ENCODE assay signal across 8 cellular contexts in genomic region chr14:75578786-75579781, GRCh38. TPM values are rescaled to one million over a fixed set of nuclear protein-coding genes. Genes with fewer than 3 reads are reported as not detected.
DNase-seq lines count a peak whose midpoint lies in the region; ATAC-seq and TF ChIP-seq lines count a peak whose summit lies in the region.

No MANE protein-coding gene starts in this region.

- H3K9ac ChIP-seq in GM23248: peak overlapping the region; percentile 41; the same call in 1 of the 2 replicates
- no peak overlapping the region for H3K9ac ChIP-seq in SK-N-SH

- ATAC-seq in GM18867 (IDR thresholded peaks at IDR 0.05; ENCODE audit: unreplicated experiment): no peak

- TF ChIP-seq RAD21 in SK-N-SH (IDR thresholded peaks at IDR 0.05; ENCODE audit: low read length): peak; percentile 14; the same call in 1 of the 2 replicates

- no peaks in the 10 kb centered on the region for H3K4me1 ChIP-seq in GM23248 (ENCODE audit: insufficient read depth)
- peaks cover 0 to 11% of the 10 kb centered on the region in 2 experiments; a peak in 1 of 4 replicates for H3K4me1 ChIP-seq in SK-N-SH (ENCODE audit: control insufficient read depth in 1 of 2, insufficient read depth in 2 of 2, low read depth in 1 of 2, low read length in 1 of 2)
- H3K4me1 ChIP-seq in neutrophil (ENCODE audit: control insufficient read depth in 1 of 2, insufficient read depth in 1 of 2, low read depth in 1 of 2, low read length in 1 of 2): peaks cover 18 to 24% of the 10 kb centered on the region in 2 experiments

- H3K36me3 ChIP-seq in GM23248 (ENCODE audit: low read depth) (no peaks in the 10 kb centered on the region), SK-N-SH (replicated peaks in 1 of 2; ENCODE audit: control insufficient read depth in 1 of 2, insufficient read depth in 2 of 2, low read length in 1 of 2) (no peaks in the 10 kb centered on the region), neutrophil (no peaks in the 10 kb centered on the region)

- H3K9me2 ChIP-seq in GM23248 (ENCODE audit: insufficient read depth) (no peaks in the 10 kb centered on the region), SK-N-SH (no peaks in the 10 kb centered on the region)

- WGBS in GM23248 (ENCODE audit: low coverage in 1 of 2, low lambda C conversion rate in 2 of 2, missing lambda C conversion rate in 2 of 2), 2 experiments: 54 to 55% methylated on average over 30 to 33 of the region's 33 CpGs
- 61% methylated on average over 23 of the region's 33 CpGs for WGBS in SK-N-SH (ENCODE audit: low lambda C conversion rate)

- no peaks in the 10 kb centered on the region for H4K20me1 ChIP-seq in GM23248 (ENCODE audit: insufficient read depth)
- H4K20me1 ChIP-seq in SK-N-SH (ENCODE audit: insufficient read depth): no peaks in the 10 kb centered on the region

- no peak overlapping the region for H3K27ac ChIP-seq in GM23248
- H3K27ac ChIP-seq in SK-N-SH (ENCODE audit: low read depth in 2 of 2, low read length in 1 of 2): no peak overlapping the region
- peak overlapping the region; percentile 56 for H3K27ac ChIP-seq in neutrophil

- no peaks in the 10 kb centered on the region for H3K9me3 ChIP-seq in GM23248 (ENCODE audit: low read depth)
- H3K9me3 ChIP-seq in SK-N-SH: no peaks in the 10 kb centered on the region
- H3K9me3 ChIP-seq in neutrophil: no peaks in the 10 kb centered on the region

- peak overlapping the region; percentile 87 for H2AFZ ChIP-seq in GM23248
- peak overlapping the region; percentile 99; the same call in 1 of the 2 replicates for H2AFZ ChIP-seq in SK-N-SH (ENCODE audit: low read depth)

- H3K4me3 ChIP-seq in GM23248 (peak overlapping the region; percentile 78), SK-N-SH (ENCODE audit: low read depth in 2 of 2, low read length in 1 of 2) (peak overlapping the region; percentile 57 to 82), neutrophil (ENCODE audit: low read depth in 1 of 2, low read length in 1 of 2) (peak overlapping the region; percentile 65)

- POLR2A ChIA-PET in SK-N-SH (lab: Yijun Ruan, JAX): no interaction called here

- H3F3A ChIP-seq in GM23248 (ENCODE audit: insufficient read depth): peaks cover 7% of the 10 kb centered on the region; the same call in 1 of the 2 replicates
- H3F3A ChIP-seq in SK-N-SH (replicated peaks; ENCODE audit: insufficient read depth): peaks cover 5% of the 10 kb centered on the region

- peaks cover 26% of the 10 kb centered on the region for H3K27me3 ChIP-seq in GM23248 (replicated peaks; ENCODE audit: insufficient read depth)
- peaks cover 25% of the 10 kb centered on the region for H3K27me3 ChIP-seq in SK-N-SH (ENCODE audit: insufficient read depth)
- H3K27me3 ChIP-seq in neutrophil: peaks cover 19% of the 10 kb centered on the region

- DNase-seq in AG08395 (ENCODE audit: low spot score) (peak; percentile 60), GM23248 (no peak), SK-N-SH (no peak), fibroblast of the conjunctiva (ENCODE audit: low read depth) (peak; percentile 16)
- no peak for DNase-seq in stimulated activated CD4-positive, alpha-beta T cell treated with anti-CD3 and anti-CD28 coated beads, Interleukin-1b, Interleukin-23, amount 100 ng/mL, for 48 hours
- no peak for DNase-seq in stimulated activated CD4-positive, alpha-beta T cell treated with anti-CD3 and anti-CD28 coated beads, Interleukin-12 subunit alpha, Interleukin-12 subunit beta, amount 100 ng/mL, for 4 hours

- in situ Hi-C loops in GM23248 (cut with MboI): no loop called here

- H3K4me2 ChIP-seq in GM23248 (ENCODE audit: unreplicated experiment) (peak overlapping the region; percentile 94), SK-N-SH (peak overlapping the region; percentile 100)

- TF ChIP-seq CTCF in SK-N-SH (IDR thresholded peaks at IDR 0.05) (peak; percentile 21; the same call in 1 of the 2 replicates), neutrophil (IDR thresholded peaks at IDR 0.05) (no peak)

- H3K79me2 ChIP-seq in GM23248 (ENCODE audit: insufficient read depth): no peaks in the 10 kb centered on the region
- no peaks in the 10 kb centered on the region for H3K79me2 ChIP-seq in SK-N-SH (ENCODE audit: insufficient read depth)

- CTCF ChIA-PET in SK-N-SH (lab: Yijun Ruan, JAX): interaction anchor here (1.0 to 15.0 kb wide), 21 partner anchors 10 to 808 kb away, joined by 3 to 439 read pairs (median 11); partner anchors contain the start of genes ERG28 and TTLL5

- TF ChIP-seq EP300 in SK-N-SH (IDR thresholded peaks at IDR 0.05; ENCODE audit: borderline replicate concordance in 1 of 2, low read depth in 1 of 2, low read length in 1 of 2): no peak

TF ChIP-seq in SK-N-SH, 30 proteins besides CTCF, POLR2A, EP300 and RAD21 (continues in another document):
- TF ChIP-seq, protein P1, sequence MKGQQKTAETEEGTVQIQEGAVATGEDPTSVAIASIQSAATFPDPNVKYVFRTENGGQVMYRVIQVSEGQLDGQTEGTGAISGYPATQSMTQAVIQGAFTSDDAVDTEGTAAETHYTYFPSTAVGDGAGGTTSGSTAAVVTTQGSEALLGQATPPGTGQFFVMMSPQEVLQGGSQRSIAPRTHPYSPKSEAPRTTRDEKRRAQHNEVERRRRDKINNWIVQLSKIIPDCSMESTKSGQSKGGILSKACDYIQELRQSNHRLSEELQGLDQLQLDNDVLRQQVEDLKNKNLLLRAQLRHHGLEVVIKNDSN (IDR thresholded peaks at IDR 0.05; ENCODE audit: borderline replicate concordance, low read depth): no peak
- TF ChIP-seq JUND (IDR thresholded peaks at IDR 0.05): no peak
- TF ChIP-seq SIN3A (IDR thresholded peaks at IDR 0.05; ENCODE audit: borderline replicate concordance, low read depth, low read length): no peak
- TF ChIP-seq, protein P2, sequence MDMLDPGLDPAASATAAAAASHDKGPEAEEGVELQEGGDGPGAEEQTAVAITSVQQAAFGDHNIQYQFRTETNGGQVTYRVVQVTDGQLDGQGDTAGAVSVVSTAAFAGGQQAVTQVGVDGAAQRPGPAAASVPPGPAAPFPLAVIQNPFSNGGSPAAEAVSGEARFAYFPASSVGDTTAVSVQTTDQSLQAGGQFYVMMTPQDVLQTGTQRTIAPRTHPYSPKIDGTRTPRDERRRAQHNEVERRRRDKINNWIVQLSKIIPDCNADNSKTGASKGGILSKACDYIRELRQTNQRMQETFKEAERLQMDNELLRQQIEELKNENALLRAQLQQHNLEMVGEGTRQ (IDR thresholded peaks at IDR 0.05; ENCODE audit: borderline replicate concordance, low read depth, low read length): no peak
- TF ChIP-seq FOSL2 (IDR thresholded peaks at IDR 0.05; ENCODE audit: borderline replicate concordance, low read depth): no peak
- no peak for TF ChIP-seq GABPA (IDR thresholded peaks at IDR 0.05; ENCODE audit: low read depth)
- no peak for TF ChIP-seq CHD2 (IDR thresholded peaks at IDR 0.05; ENCODE audit: low read length, partially characterized antibody)
- no peak for TF ChIP-seq NFIC (IDR thresholded peaks at IDR 0.05; ENCODE audit: borderline replicate concordance)
- no peak for TF ChIP-seq ELF1 (IDR thresholded peaks at IDR 0.05)
- TF ChIP-seq FOXM1 (IDR thresholded peaks at IDR 0.05; ENCODE audit: low read depth): no peak
- TF ChIP-seq GATA2 (CRISPR knock-in tag; IDR thresholded peaks at IDR 0.05): no peak
- TF ChIP-seq NRF1 (IDR thresholded peaks at IDR 0.05; ENCODE audit: low read depth, low read length): no peak
- TF ChIP-seq, protein P3, sequence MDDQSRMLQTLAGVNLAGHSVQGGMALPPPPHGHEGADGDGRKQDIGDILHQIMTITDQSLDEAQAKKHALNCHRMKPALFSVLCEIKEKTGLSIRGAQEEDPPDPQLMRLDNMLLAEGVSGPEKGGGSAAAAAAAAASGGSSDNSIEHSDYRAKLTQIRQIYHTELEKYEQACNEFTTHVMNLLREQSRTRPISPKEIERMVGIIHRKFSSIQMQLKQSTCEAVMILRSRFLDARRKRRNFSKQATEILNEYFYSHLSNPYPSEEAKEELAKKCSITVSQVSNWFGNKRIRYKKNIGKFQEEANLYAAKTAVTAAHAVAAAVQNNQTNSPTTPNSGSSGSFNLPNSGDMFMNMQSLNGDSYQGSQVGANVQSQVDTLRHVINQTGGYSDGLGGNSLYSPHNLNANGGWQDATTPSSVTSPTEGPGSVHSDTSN (IDR thresholded peaks at IDR 0.05): no peak
- TF ChIP-seq MXI1 (IDR thresholded peaks at IDR 0.05; ENCODE audit: low read depth, low read length): no peak
- no peak for TF ChIP-seq TCF12 (IDR thresholded peaks at IDR 0.05)
- no peak for TF ChIP-seq EZH2phosphoT487 (IDR thresholded peaks at IDR 0.05; ENCODE audit: borderline replicate concordance, low read depth)

RNA-seq across cellular contexts. Expression of gene FLVCR2, which starts 0.7 kb away (rescaled TPM):
- not detected in 2 replicates for total RNA-seq in GM23248 (2014; rRNA removed; shearing (Covaris generic))
- polyA plus RNA-seq in GM23248 (2016; fragmentation: Nextera tagmentation; extraction: Ambion mirVana): 0.33 TPM in 1 of 2 replicates, not detected in the other
- 0.05 and 0.08 TPM in 2 replicates for polyA plus RNA-seq in SK-N-SH (2012; rRNA removed)
- 0.03 and 0.07 TPM in 2 replicates for polyA plus RNA-seq in SK-N-SH (2012; cell fraction: cytosol; rRNA removed)
- polyA plus RNA-seq in SK-N-SH (2012; cell fraction: nucleus; rRNA removed): 0.14 TPM in 2 replicates

RNA-seq across cellular contexts. Expression of gene BATF, which starts 56.8 kb away (rescaled TPM):
- not detected in 2 replicates for total RNA-seq in GM23248 (2014; rRNA removed; shearing (Covaris generic))
- polyA plus RNA-seq in GM23248 (2016; fragmentation: Nextera tagmentation; extraction: Ambion mirVana) (0.56 TPM in 1 of 2 replicates, not detected in the other), SK-N-SH (2012; rRNA removed) (not detected in 2 replicates)
- polyA plus RNA-seq in SK-N-SH (2012; cell fraction: cytosol; rRNA removed): not detected in 2 replicates
- polyA plus RNA-seq in SK-N-SH (2012; cell fraction: nucleus; rRNA removed): not detected in 2 replicates

Comparison
In these comparisons a context has a peak if more than half of its experiments do, and no peak if none do; other contexts are left out.
1. DNase-seq: peak in AG08395 (single experiment) and fibroblast of the conjunctiva (single experiment); none in GM23248 (single experiment), SK-N-SH (single experiment), stimulated activated CD4-positive, alpha-beta T cell treated with anti-CD3 and anti-CD28 coated beads, Interleukin-1b, Interleukin-23, amount 100 ng/mL, for 48 hours (single experiment) and stimulated activated CD4-positive, alpha-beta T cell treated with anti-CD3 and anti-CD28 coated beads, Interleukin-12 subunit alpha, Interleukin-12 subunit beta, amount 100 ng/mL, for 4 hours (single experiment).
2. Peak in every context shown above with its lines, with median percentiles within 50 percentile points of each other: H3K4me3 ChIP-seq.